1 cellular context compared by ENCODE assay signal in the genomic region with DNA sequence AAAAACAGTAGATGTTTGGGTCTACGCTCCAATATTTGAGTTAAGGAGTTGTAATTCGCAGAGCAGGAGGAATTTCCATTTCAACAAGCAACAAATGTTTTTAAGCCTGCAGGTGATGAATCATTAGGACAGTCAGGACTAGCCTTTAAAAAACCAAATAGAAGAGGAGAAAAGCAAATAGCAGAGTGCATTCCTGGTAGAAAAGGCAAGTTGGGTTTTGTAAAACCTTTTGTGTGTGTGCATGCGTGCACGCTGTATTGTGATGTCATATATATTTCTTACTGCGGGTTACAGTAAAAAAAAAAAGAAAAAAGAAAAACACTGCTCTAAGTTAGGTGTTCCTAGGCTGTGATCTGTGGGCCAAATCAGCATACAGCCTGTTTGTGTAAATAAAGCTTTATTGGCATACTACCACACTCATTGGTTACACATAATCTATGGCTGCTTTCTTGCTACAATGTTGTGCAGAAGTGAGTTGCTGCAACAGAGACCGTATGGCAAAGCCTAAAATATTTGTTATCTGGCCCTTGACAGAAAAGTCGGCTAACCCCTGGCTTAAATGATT.
TF ChIP-seq lines count a peak whose summit lies in the region.

No MANE protein-coding gene starts in this region.

TF ChIP-seq in H1, 55 proteins besides CTCF, POLR2A, EP300 and RAD21:
- TF ChIP-seq, protein P1, sequence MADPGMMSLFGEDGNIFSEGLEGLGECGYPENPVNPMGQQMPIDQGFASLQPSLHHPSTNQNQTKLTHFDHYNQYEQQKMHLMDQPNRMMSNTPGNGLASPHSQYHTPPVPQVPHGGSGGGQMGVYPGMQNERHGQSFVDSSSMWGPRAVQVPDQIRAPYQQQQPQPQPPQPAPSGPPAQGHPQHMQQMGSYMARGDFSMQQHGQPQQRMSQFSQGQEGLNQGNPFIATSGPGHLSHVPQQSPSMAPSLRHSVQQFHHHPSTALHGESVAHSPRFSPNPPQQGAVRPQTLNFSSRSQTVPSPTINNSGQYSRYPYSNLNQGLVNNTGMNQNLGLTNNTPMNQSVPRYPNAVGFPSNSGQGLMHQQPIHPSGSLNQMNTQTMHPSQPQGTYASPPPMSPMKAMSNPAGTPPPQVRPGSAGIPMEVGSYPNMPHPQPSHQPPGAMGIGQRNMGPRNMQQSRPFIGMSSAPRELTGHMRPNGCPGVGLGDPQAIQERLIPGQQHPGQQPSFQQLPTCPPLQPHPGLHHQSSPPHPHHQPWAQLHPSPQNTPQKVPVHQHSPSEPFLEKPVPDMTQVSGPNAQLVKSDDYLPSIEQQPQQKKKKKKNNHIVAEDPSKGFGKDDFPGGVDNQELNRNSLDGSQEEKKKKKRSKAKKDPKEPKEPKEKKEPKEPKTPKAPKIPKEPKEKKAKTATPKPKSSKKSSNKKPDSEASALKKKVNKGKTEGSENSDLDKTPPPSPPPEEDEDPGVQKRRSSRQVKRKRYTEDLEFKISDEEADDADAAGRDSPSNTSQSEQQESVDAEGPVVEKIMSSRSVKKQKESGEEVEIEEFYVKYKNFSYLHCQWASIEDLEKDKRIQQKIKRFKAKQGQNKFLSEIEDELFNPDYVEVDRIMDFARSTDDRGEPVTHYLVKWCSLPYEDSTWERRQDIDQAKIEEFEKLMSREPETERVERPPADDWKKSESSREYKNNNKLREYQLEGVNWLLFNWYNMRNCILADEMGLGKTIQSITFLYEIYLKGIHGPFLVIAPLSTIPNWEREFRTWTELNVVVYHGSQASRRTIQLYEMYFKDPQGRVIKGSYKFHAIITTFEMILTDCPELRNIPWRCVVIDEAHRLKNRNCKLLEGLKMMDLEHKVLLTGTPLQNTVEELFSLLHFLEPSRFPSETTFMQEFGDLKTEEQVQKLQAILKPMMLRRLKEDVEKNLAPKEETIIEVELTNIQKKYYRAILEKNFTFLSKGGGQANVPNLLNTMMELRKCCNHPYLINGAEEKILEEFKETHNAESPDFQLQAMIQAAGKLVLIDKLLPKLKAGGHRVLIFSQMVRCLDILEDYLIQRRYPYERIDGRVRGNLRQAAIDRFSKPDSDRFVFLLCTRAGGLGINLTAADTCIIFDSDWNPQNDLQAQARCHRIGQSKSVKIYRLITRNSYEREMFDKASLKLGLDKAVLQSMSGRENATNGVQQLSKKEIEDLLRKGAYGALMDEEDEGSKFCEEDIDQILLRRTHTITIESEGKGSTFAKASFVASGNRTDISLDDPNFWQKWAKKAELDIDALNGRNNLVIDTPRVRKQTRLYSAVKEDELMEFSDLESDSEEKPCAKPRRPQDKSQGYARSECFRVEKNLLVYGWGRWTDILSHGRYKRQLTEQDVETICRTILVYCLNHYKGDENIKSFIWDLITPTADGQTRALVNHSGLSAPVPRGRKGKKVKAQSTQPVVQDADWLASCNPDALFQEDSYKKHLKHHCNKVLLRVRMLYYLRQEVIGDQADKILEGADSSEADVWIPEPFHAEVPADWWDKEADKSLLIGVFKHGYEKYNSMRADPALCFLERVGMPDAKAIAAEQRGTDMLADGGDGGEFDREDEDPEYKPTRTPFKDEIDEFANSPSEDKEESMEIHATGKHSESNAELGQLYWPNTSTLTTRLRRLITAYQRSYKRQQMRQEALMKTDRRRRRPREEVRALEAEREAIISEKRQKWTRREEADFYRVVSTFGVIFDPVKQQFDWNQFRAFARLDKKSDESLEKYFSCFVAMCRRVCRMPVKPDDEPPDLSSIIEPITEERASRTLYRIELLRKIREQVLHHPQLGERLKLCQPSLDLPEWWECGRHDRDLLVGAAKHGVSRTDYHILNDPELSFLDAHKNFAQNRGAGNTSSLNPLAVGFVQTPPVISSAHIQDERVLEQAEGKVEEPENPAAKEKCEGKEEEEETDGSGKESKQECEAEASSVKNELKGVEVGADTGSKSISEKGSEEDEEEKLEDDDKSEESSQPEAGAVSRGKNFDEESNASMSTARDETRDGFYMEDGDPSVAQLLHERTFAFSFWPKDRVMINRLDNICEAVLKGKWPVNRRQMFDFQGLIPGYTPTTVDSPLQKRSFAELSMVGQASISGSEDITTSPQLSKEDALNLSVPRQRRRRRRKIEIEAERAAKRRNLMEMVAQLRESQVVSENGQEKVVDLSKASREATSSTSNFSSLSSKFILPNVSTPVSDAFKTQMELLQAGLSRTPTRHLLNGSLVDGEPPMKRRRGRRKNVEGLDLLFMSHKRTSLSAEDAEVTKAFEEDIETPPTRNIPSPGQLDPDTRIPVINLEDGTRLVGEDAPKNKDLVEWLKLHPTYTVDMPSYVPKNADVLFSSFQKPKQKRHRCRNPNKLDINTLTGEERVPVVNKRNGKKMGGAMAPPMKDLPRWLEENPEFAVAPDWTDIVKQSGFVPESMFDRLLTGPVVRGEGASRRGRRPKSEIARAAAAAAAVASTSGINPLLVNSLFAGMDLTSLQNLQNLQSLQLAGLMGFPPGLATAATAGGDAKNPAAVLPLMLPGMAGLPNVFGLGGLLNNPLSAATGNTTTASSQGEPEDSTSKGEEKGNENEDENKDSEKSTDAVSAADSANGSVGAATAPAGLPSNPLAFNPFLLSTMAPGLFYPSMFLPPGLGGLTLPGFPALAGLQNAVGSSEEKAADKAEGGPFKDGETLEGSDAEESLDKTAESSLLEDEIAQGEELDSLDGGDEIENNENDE (IDR thresholded peaks at IDR 0.05; ENCODE audit: insufficient replicate concordance, low read length) = no peak
- no peak for TF ChIP-seq SAP30 (IDR thresholded peaks at IDR 0.05; ENCODE audit: insufficient read depth, insufficient replicate concordance, low read length)
- TF ChIP-seq RFX5 (IDR thresholded peaks at IDR 0.05; ENCODE audit: borderline replicate concordance, low read depth, low read length) = no peak
- TF ChIP-seq CEBPB (IDR thresholded peaks at IDR 0.05; ENCODE audit: low read depth, low read length) = no peak
- no peak for TF ChIP-seq RNF2 (IDR thresholded peaks at IDR 0.05; ENCODE audit: borderline replicate concordance, low read depth, low read length, missing control alignments, poor library complexity, severe bottlenecking)
- TF ChIP-seq PHF8 (conservative IDR thresholded peaks at IDR 0.05; ENCODE audit: low read depth, low read length) = no peak
- no peak for TF ChIP-seq POU5F1 (IDR thresholded peaks at IDR 0.05; ENCODE audit: low read depth, low read length)
- TF ChIP-seq HDAC2 (IDR thresholded peaks at IDR 0.05; ENCODE audit: borderline replicate concordance in 1 of 2, low read depth in 2 of 2, low read length in 2 of 2) = no peak
- TF ChIP-seq GTF2F1 (IDR thresholded peaks at IDR 0.05; ENCODE audit: borderline replicate concordance, low read depth, low read length) = no peak
- no peak for TF ChIP-seq ZNF274 (IDR thresholded peaks at IDR 0.05; ENCODE audit: borderline replicate concordance, extremely low read depth, low read length)
- no peak for TF ChIP-seq CREB1 (IDR thresholded peaks at IDR 0.05)
- TF ChIP-seq SIN3A (conservative IDR thresholded peaks at IDR 0.05 in 1 of 2, IDR thresholded peaks at IDR 0.05 in 1 of 2; ENCODE audit: low read depth in 1 of 2, low read length in 2 of 2) = no peak
- no peak for TF ChIP-seq ASH2L (IDR thresholded peaks at IDR 0.05; ENCODE audit: low read length)
- TF ChIP-seq RXRA (IDR thresholded peaks at IDR 0.05; ENCODE audit: insufficient read depth, low read depth, low read length) = no peak
- TF ChIP-seq SIRT6 (IDR thresholded peaks at IDR 0.05; ENCODE audit: low read length) = no peak
- no peak for TF ChIP-seq FOSL1 (IDR thresholded peaks at IDR 0.05; ENCODE audit: insufficient read depth, low read depth, low read length)
- no peak for TF ChIP-seq SP2 (IDR thresholded peaks at IDR 0.05; ENCODE audit: low read length)
- no peak for TF ChIP-seq TBP (IDR thresholded peaks at IDR 0.05; ENCODE audit: low read depth, low read length)
